26 cellular contexts compared by ENCODE assay signal in the genomic region with DNA sequence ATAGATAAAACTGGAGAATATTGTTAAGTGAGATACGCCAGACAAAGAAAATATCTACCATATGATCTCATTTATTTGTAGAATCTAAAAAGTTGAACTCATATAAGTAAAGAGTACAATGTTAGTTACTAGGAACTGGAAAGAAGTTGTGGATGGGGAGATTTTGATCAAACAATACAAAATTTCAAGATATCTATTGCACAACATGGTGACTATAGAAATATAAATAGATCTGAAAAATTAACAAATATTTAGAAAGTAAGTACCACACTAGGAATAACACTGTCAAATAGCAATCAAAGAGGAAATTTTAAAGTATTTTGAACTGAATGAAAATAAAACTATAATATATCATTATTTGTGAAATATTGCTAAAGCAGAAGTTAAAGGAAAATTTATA.
"Had no signal": no experiment of that assay in that cellular context is flagged by ENCODE, and none has a peak within 500 bp of the region (broad histone marks: within the 10 kb centered on the region; RNA-seq: fewer than 3 reads in every experiment).

No MANE protein-coding gene starts in this region.

- H3K36me3 ChIP-seq: stomach, suprapubic skin, thoracic aorta, thyroid gland, tibial artery, tibial nerve, transverse colon, upper lobe of left lung, upper lobe of right lung, uterus, vagina had no signal

- H3K4me1 ChIP-seq: stomach, suprapubic skin, testis, thyroid gland, tibial artery, tibial nerve, transverse colon, upper lobe of left lung, upper lobe of right lung, uterus, vagina had no signal

- H3K9me3 ChIP-seq: stomach, suprapubic skin, testis, thoracic aorta, thyroid gland, tibial artery, upper lobe of right lung, uterus, vagina had no signal

- DNase-seq: stimulated activated CD4-positive, alpha-beta T cell treated with anti-CD3 and anti-CD28 coated beads, Interleukin-2, amount 100 ng/mL, for 48 hours; stimulated activated CD4-positive, alpha-beta T cell treated with anti-CD3 and anti-CD28 coated beads, Interleukin-4, amount 100 ng/mL, for 1 hour; stimulated activated CD4-positive, alpha-beta T cell treated with anti-CD3 and anti-CD28 coated beads, Interleukin-4, amount 100 ng/mL, for 24 hours; stimulated activated CD4-positive, alpha-beta T cell treated with anti-CD3 and anti-CD28 coated beads, Interleukin-4, amount 100 ng/mL, for 4 hours; stimulated activated CD8-positive, alpha-beta memory T cell treated with anti-CD3 and anti-CD28 coated beads, Interleukin-4, amount 100 ng/mL, for 48 hours; stimulated activated naive B cell treated with anti-CD40 and anti-IgM and Interleukin-4, amounts not matched to agents 10 μg/mL and 1 μg/mL and 100 μg/mL, for 72 hours; stimulated activated naive CD4-positive, alpha-beta T cell; stimulated activated naive CD4-positive, alpha-beta T cell treated with Interleukin-2 at 50 U/mL for 16 hours; stimulated activated naive CD8-positive, alpha-beta T cell treated with anti-CD3 and anti-CD28 coated beads, Interleukin-15, amount 100 ng/mL, for 72 hours; stimulated activated naive CD8-positive, alpha-beta T cell treated with anti-CD3 and anti-CD28 coated beads, Interleukin-15, Interleukin-2, amounts not matched to agents 100 U/mL and 50 U/mL, for 24 hours; stomach; substantia nigra; testis; thyroid gland; tibial artery; transverse colon; trophoblast cell; upper lobe of left lung; upper lobe of right lung; uterus had no signal

- H3K27me3 ChIP-seq: stomach, suprapubic skin, testis, thyroid gland, tibial artery, tibial nerve, transverse colon, upper lobe of left lung, upper lobe of right lung, uterus, vagina had no signal

- H3K4me3 ChIP-seq: stomach, suprapubic skin, testis, thoracic aorta, thyroid gland, tibial artery, tibial nerve, transverse colon, upper lobe of left lung, upper lobe of right lung, uterus, vagina had no signal

- ATAC-seq: stimulated activated effector memory CD8-positive, alpha-beta T cell treated with anti-CD3 and anti-CD28 coated beads, Interleukin-12 subunit alpha, Interleukin-12 subunit beta, amount 100 ng/mL, for 72 hours; stimulated activated memory B cell treated with anti-CD40 and anti-IgM and Interleukin-4, amounts not matched to agents 10 μg/mL and 1 μg/mL and 100 μg/mL, for 72 hours; stimulated activated naive B cell treated with anti-CD40 and anti-IgM and Interleukin-4, amounts not matched to agents 10 μg/mL and 1 μg/mL and 100 μg/mL, for 72 hours; stimulated activated naive CD8-positive, alpha-beta T cell treated with anti-CD3 and anti-CD28 coated beads, Interleukin-15, amount 100 ng/mL, for 72 hours; stimulated activated naive CD8-positive, alpha-beta T cell treated with anti-CD3 and anti-CD28 coated beads, Interleukin-15, Interleukin-2, amounts not matched to agents 100 U/mL and 50 U/mL, for 24 hours; upper lobe of right lung had no signal

- H3K27ac ChIP-seq: stomach, suprapubic skin, testis, thoracic aorta, thyroid gland, tibial artery, tibial nerve, transverse colon, upper lobe of left lung, upper lobe of right lung, uterus, vagina had no signal
